In genomic region chr15:41640985-41641384, GRCh38 we compare ENCODE assay signal across 35 cellular contexts. TPM values are rescaled to one million over a fixed set of nuclear protein-coding genes. Genes with fewer than 3 reads are reported as not detected.
DNase-seq lines count a peak whose midpoint lies in the region; ATAC-seq, FAIRE-seq and TF ChIP-seq lines count a peak whose summit lies in the region.
"Had no signal": no experiment of that assay in that cellular context is flagged by ENCODE, and none has a peak within 500 bp of the region (broad histone marks: within the 10 kb centered on the region; RNA-seq: fewer than 3 reads in every experiment).

No MANE protein-coding gene starts in this region.

- 94% methylated on average over 1 of the region's 1 CpG for WGBS in K562 (ENCODE audit: insufficient coverage, low coverage, missing lambda C conversion rate)

- no peaks in the 10 kb centered on the region for H3K4me1 ChIP-seq in HEK293 (ENCODE audit: control insufficient read depth, insufficient read depth, low read length)
- H3K4me1 ChIP-seq in Panc1 (ENCODE audit: control insufficient read depth, insufficient read depth, low read length) = no peaks in the 10 kb centered on the region
- H3K4me1 ChIP-seq in K562 (replicated peaks in 1 of 2; ENCODE audit: control insufficient read depth in 2 of 2, insufficient read depth in 2 of 2, low read length in 2 of 2) = no peaks in the 10 kb centered on the region; a peak in 1 of 5 replicates
- H3K4me1 ChIP-seq: A549, BE2C, BLaER1 had no signal

- no peak for TF ChIP-seq EP300 in K562 (IDR thresholded peaks at IDR 0.05; ENCODE audit: low read length)

- H3K27me3 Mint-ChIP-seq in activated CD8-positive, alpha-beta T cell treated with anti-CD3 and anti-CD28 coated beads, Interleukin-2, amount 10 ng/mL, durations not matched to agents 7 days and 5 days (ENCODE audit: low read depth) = no peaks in the 10 kb centered on the region
- H3K27me3 Mint-ChIP-seq: B cell; CD4-positive, alpha-beta memory T cell; CD4-positive, alpha-beta T cell; CD8-positive, alpha-beta memory T cell had no signal

- no peak for ATAC-seq in Panc1
- no peak for ATAC-seq in K562
- ATAC-seq in activated CD8-positive, alpha-beta T cell treated with anti-CD3 and anti-CD28 coated beads, Interleukin-2, amount 10 ng/mL, durations not matched to agents 7 days and 5 days = no peak
- ATAC-seq: A549; CD8-positive, alpha-beta T cell had no signal

- TF ChIP-seq POLR2A in K562 (conservative IDR thresholded peaks at IDR 0.05) = no peak

- H3K27ac Mint-ChIP-seq in activated CD8-positive, alpha-beta T cell treated with anti-CD3 and anti-CD28 coated beads, Interleukin-2, amount 10 ng/mL, durations not matched to agents 7 days and 5 days = no peak overlapping the region
- H3K27ac Mint-ChIP-seq: B cell; CD4-positive, alpha-beta memory T cell; CD4-positive, alpha-beta T cell; CD8-positive, alpha-beta memory T cell; CD8-positive, alpha-beta T cell had no signal

- H3K4me3 ChIP-seq in HEK293 (ENCODE audit: low read depth, low read length) (no peak overlapping the region), Panc1 (ENCODE audit: low read depth in 2 of 2, low read length in 2 of 2) (no peak overlapping the region), K562 (no peak overlapping the region)
- H3K4me3 ChIP-seq: A549; BLaER1; BLaER1 treated with 17β-estradiol and CSF1 and Interleukin-3, amounts not matched to agents 10 nM and 100 nM had no signal

- FAIRE-seq in K562 (lab: Jason Lieb, UNC) = no peak
- FAIRE-seq: A204.1, A549, D721Med had no signal

- no peak overlapping the region for H3K27ac ChIP-seq in HEK293 (ENCODE audit: extremely low read depth, low read depth, low read length)
- no peak overlapping the region for H3K27ac ChIP-seq in Panc1 (ENCODE audit: low read length)
- H3K27ac ChIP-seq in K562 (ENCODE audit: extremely low read depth, low read depth, low read length) = no peak overlapping the region
- H3K27ac ChIP-seq: 22Rv1; A549; BLaER1; BLaER1 treated with 17β-estradiol and CSF1 and Interleukin-3, amounts not matched to agents 10 nM and 100 nM; C4-2B had no signal

- no peak for TF ChIP-seq RAD21 in K562 (CRISPR knock-in tag; conservative IDR thresholded peaks at IDR 0.05 in 1 of 2, IDR thresholded peaks at IDR 0.05 in 1 of 2)

- no peaks in the 10 kb centered on the region; a peak in 1 of 3 replicates for H3K36me3 ChIP-seq in HEK293 (ENCODE audit: control insufficient read depth in 2 of 2, insufficient read depth in 1 of 2, low read length in 2 of 2)
- no peaks in the 10 kb centered on the region for H3K36me3 ChIP-seq in Panc1 (ENCODE audit: control insufficient read depth, insufficient read depth, low read length)
- H3K36me3 ChIP-seq in K562 (ENCODE audit: control insufficient read depth, insufficient read depth, low read length) = no peaks in the 10 kb centered on the region
- H3K36me3 ChIP-seq: BE2C; BLaER1; BLaER1 treated with 17β-estradiol and CSF1 and Interleukin-3, amounts not matched to agents 10 nM and 100 nM had no signal

- no peaks in the 10 kb centered on the region for H3K9me1 ChIP-seq in K562 (ENCODE audit: control insufficient read depth, insufficient read depth, low read length)

- H4K20me1 ChIP-seq in K562 (replicated peaks; ENCODE audit: control insufficient read depth, insufficient read depth, low read length) = no peaks in the 10 kb centered on the region
- H4K20me1 ChIP-seq: BLaER1; BLaER1 treated with 17β-estradiol and CSF1 and Interleukin-3, amounts not matched to agents 10 nM and 100 nM had no signal

- BruUV-seq in Panc1 (replicated peaks; lab: Mats Ljungman, UMichigan) (TSS peak; percentile 23), K562 (replicated peaks; lab: Mats Ljungman, UMichigan) (no TSS peak)

- H3K79me2 ChIP-seq in K562 (ENCODE audit: control insufficient read depth, insufficient read depth, low read length) = no peaks in the 10 kb centered on the region

- in situ Hi-C loops in Panc1 (cut with HindIII; ENCODE audit: low pct_unique_long_range_greater_than_20kb, low sequenced_read_pairs) (no loop called here), K562 (cut with MboI) (no loop called here)

- no peak overlapping the region for H2AFZ ChIP-seq in K562 (ENCODE audit: low read depth, low read length)

- DNase-seq in Panc1 (ENCODE audit: low read depth, low spot score) (no peak), K562 (ENCODE audit: extremely low read depth in 1 of 4, low spot score in 3 of 4) (no peak), dermis blood vessel endothelial cell (no peak), GF-D8 (lab: John Stamatoyannopoulos, UW) (no peak)
- DNase-seq in activated CD8-positive, alpha-beta T cell treated with anti-CD3 and anti-CD28 coated beads, Interleukin-2, amount 10 ng/mL, durations not matched to agents 7 days and 5 days = no peak
- DNase-seq: 8988T; ACHN; AML-193; BE2C; C1 segment of cervical spinal cord; Caco-2; Calu3; CD4-positive, alpha-beta memory T cell; CD4-positive, alpha-beta T cell; CD4-positive, CD25-positive, alpha-beta regulatory T cell; CD8-positive, alpha-beta memory T cell; CD8-positive, alpha-beta T cell; COR-L47; DMS 273 treated with DMSO at 0.1 percent for 48 hours; DMS153; DMS53; DMS79; DMS79 treated with DMSO at 0.1 percent for 48 hours; DND-41; EL had no signal

- no peaks in the 10 kb centered on the region for H3K9me3 ChIP-seq in HEK293 (ENCODE audit: control insufficient read depth, insufficient read depth, low read depth, low read length)
- H3K9me3 ChIP-seq in Panc1 (ENCODE audit: control insufficient read depth, insufficient read depth, low read depth, low read length) = no peaks in the 10 kb centered on the region
- H3K9me3 ChIP-seq in K562 (replicated peaks; ENCODE audit: control insufficient read depth, insufficient read depth, low read depth, low read length) = no peaks in the 10 kb centered on the region; the same call in 1 of the 2 replicates
- H3K9me3 ChIP-seq: A549, BE2C, BLaER1, Caco-2 had no signal

- POLR2A ChIA-PET in HEK293 (lab: Yijun Ruan, JAX) (no interaction called here), Panc1 (lab: Charles Lee) (interaction anchor here (0.6 kb wide), 1 partner anchor 94 kb away, joined by 3 read pairs; no protein-coding TSS in a partner anchor), K562 (lab: Yijun Ruan, JAX) (no interaction called here)
- POLR2A ChIA-PET in activated CD8-positive, alpha-beta T cell treated with anti-CD3 and anti-CD28 coated beads, Interleukin-2, amount 10 ng/mL, durations not matched to agents 7 days and 5 days (lab: Charles Lee) = no interaction called here

- no peak overlapping the region for H3K9ac ChIP-seq in K562 (ENCODE audit: insufficient read depth in 1 of 2, low read depth in 2 of 2, low read length in 2 of 2)
- H3K9ac ChIP-seq: BLaER1; BLaER1 treated with 17β-estradiol and CSF1 and Interleukin-3, amounts not matched to agents 10 nM and 100 nM had no signal

- H3K4me1 Mint-ChIP-seq in activated CD8-positive, alpha-beta T cell treated with anti-CD3 and anti-CD28 coated beads, Interleukin-2, amount 10 ng/mL, durations not matched to agents 7 days and 5 days (ENCODE audit: low read depth) = no peaks in the 10 kb centered on the region
- H3K4me1 Mint-ChIP-seq: B cell; CD8-positive, alpha-beta memory T cell had no signal

- H3K4me2 ChIP-seq in K562 (ENCODE audit: insufficient read depth, low read length) = no peak overlapping the region
- H3K4me2 ChIP-seq: A549; BLaER1; BLaER1 treated with 17β-estradiol and CSF1 and Interleukin-3, amounts not matched to agents 10 nM and 100 nM had no signal

- TF ChIP-seq CTCF in HEK293 (tag by site-specific recombination; IDR thresholded peaks at IDR 0.05) = no peak
- no peak for TF ChIP-seq CTCF in Panc1 (IDR thresholded peaks at IDR 0.05)
- TF ChIP-seq CTCF in K562 (IDR thresholded peaks at IDR 0.05 in 2 of 3, conservative IDR thresholded peaks at IDR 0.05 in 1 of 3; ENCODE audit: insufficient read depth in 2 of 3, low read depth in 1 of 3, low read length in 3 of 3) = no peak

- H3K27me3 ChIP-seq in Panc1 (ENCODE audit: control insufficient read depth, insufficient read depth, low read length) (no peaks in the 10 kb centered on the region), K562 (ENCODE audit: control insufficient read depth in 2 of 2, insufficient read depth in 2 of 2, low read length in 2 of 2) (no peaks in the 10 kb centered on the region)
- H3K27me3 ChIP-seq: BE2C; BLaER1; BLaER1 treated with 17β-estradiol and CSF1 and Interleukin-3, amounts not matched to agents 10 nM and 100 nM had no signal

- CTCF ChIA-PET in HEK293 (lab: Yijun Ruan, JAX) (no interaction called here), Panc1 (lab: Charles Lee) (no interaction called here), K562 (lab: Yijun Ruan, JAX; ENCODE audit: low intra/inter-chr PET ratio) (no interaction called here)
- CTCF ChIA-PET in activated CD8-positive, alpha-beta T cell treated with anti-CD3 and anti-CD28 coated beads, Interleukin-2, amount 10 ng/mL, durations not matched to agents 7 days and 5 days (lab: Charles Lee) = no interaction called here

- intact Hi-C loops in Panc1 (cut with micrococcal nuclease; ENCODE audit: unreplicated experiment) = no loop called here
- intact Hi-C loops in K562 (cut with micrococcal nuclease) = no loop called here

- H3K9me3 Mint-ChIP-seq in activated CD8-positive, alpha-beta T cell treated with anti-CD3 and anti-CD28 coated beads, Interleukin-2, amount 10 ng/mL, durations not matched to agents 7 days and 5 days (ENCODE audit: insufficient read depth) = no peaks in the 10 kb centered on the region
- H3K9me3 Mint-ChIP-seq: CD4-positive, alpha-beta memory T cell; CD4-positive, alpha-beta T cell; CD8-positive, alpha-beta memory T cell; CD8-positive, alpha-beta T cell had no signal

- H3K4me3 Mint-ChIP-seq in activated CD8-positive, alpha-beta T cell treated with anti-CD3 and anti-CD28 coated beads, Interleukin-2, amount 10 ng/mL, durations not matched to agents 7 days and 5 days = no peak overlapping the region
- H3K4me3 Mint-ChIP-seq: B cell; CD14-positive monocyte; CD4-positive, alpha-beta memory T cell; CD4-positive, alpha-beta T cell; CD4-positive, CD25-positive, alpha-beta regulatory T cell; CD8-positive, alpha-beta memory T cell; CD8-positive, alpha-beta T cell had no signal

- no peaks in the 10 kb centered on the region for H3K36me3 Mint-ChIP-seq in activated CD8-positive, alpha-beta T cell treated with anti-CD3 and anti-CD28 coated beads, Interleukin-2, amount 10 ng/mL, durations not matched to agents 7 days and 5 days (ENCODE audit: low read depth)
- H3K36me3 Mint-ChIP-seq: CD4-positive, CD25-positive, alpha-beta regulatory T cell; CD8-positive, alpha-beta T cell had no signal

RNA-seq across cellular contexts. Expression of gene MGA, which starts 19.2 kb away (rescaled TPM):
- total RNA-seq in Panc1 (2021; ENCODE audit: unreplicated experiment) = 43.6 TPM
- polyA plus RNA-seq in Panc1 (2012; ENCODE audit: insufficient read length) = 9.0 TPM
- total RNA-seq in K562 (2011; cell fraction: chromatin; rRNA removed; ENCODE audit: low replicate concordance) = 68.6 and 206 TPM in 2 replicates
- 29.5 and 38.4 TPM in 2 replicates for total RNA-seq in K562 (2011; cell fraction: nucleolus; rRNA removed)
- total RNA-seq in K562 (2011; cell fraction: nucleoplasm; rRNA removed) = 68.1 and 97.3 TPM in 2 replicates
- total RNA-seq in K562 (2014; rRNA removed) = 23.0 and 23.9 TPM in 2 replicates
- 56.1 and 59.4 TPM in 2 replicates for total RNA-seq in K562 (2014; rRNA removed; fragmentation: Illumina TruSeq; extraction: Trizol)
- total RNA-seq in K562 (2015; rRNA removed; fragmentation: Illumina TruSeq; extraction: Trizol) = 44.8 and 47.5 TPM in 2 replicates
- 43.3 and 45.3 TPM in 2 replicates for total RNA-seq in K562 (2021)
- polyA plus RNA-seq in K562 (2011; rRNA removed) = 15.1 and 18.2 TPM in 2 replicates
- 7.3 and 9.3 TPM in 2 replicates for polyA plus RNA-seq in K562 (2011; cell fraction: cytosol; rRNA removed)
- 18.7 and 21.6 TPM in 2 replicates for polyA plus RNA-seq in K562 (2011; cell fraction: nucleus; rRNA removed)
- 10.1 and 11.9 TPM in 2 replicates for polyA plus RNA-seq in K562 (2012)
- polyA plus RNA-seq in K562 (2014; fragmentation: Illumina TruSeq; extraction: Trizol) = 15.4 and 21.1 TPM in 2 replicates
- 1 to 10 TPM; 4.7 to 4.8 TPM for polyA plus RNA-seq in K562 (2014; fragmentation: Nextera tagmentation; extraction: Ambion mirVana)
- polyA plus RNA-seq in K562 (2014; rRNA removed) = 8.9 and 9.7 TPM in 2 replicates
- polyA minus RNA-seq in K562 (2011; rRNA and poly(A)+ RNA removed) = 132 and 175 TPM in 2 replicates
- polyA minus RNA-seq in K562 (2011; cell fraction: cytosol; rRNA and poly(A)+ RNA removed) = 41.2 and 42.2 TPM in 2 replicates
- 26.8 and 59.2 TPM in 2 replicates for polyA minus RNA-seq in K562 (2011; cell fraction: nucleus; rRNA and poly(A)+ RNA removed)
- total RNA-seq in dermis blood vessel endothelial cell = 42.0 and 59.7 TPM in 2 replicates
- 10 to 100 TPM; 36.1 to 37.1 TPM for total RNA-seq in activated CD8-positive, alpha-beta T cell treated with anti-CD3 and anti-CD28 coated beads, Interleukin-2, amount 10 ng/mL, durations not matched to agents 7 days and 5 days

Comparison
In these comparisons a context has a peak if more than half of its experiments do, and no peak if none do; other contexts are left out.
1. Of the 44 proteins assayed by ChIP-seq in both K562 and HEK293: peak only in K562: none; only in HEK293: ZNF146; in both: none; in neither: 43.